Comparison of ENCODE assay signal across 7 cellular contexts in genomic region chr19:17435218-17435617, GRCh38. TPM values are rescaled to one million over a fixed set of nuclear protein-coding genes. Genes with fewer than 3 reads are reported as not detected.
"Had no signal": no experiment of that assay in that cellular context is flagged by ENCODE, and none has a peak within 500 bp of the region (broad histone marks: within the 10 kb centered on the region; RNA-seq: fewer than 3 reads in every experiment).

No MANE protein-coding gene starts in this region.

- H3K4me2 ChIP-seq: GM23338 had no signal

- ATAC-seq: GM23338 had no signal

- H3K4me3 ChIP-seq: GM23338 had no signal

- DNase-seq: H9, HCEC 1CT, KBM-7 had no signal

- H2AFZ ChIP-seq: GM23338 had no signal

RNA-seq across cellular contexts. Expression of gene TMEM221, which starts 13.2 kb away (rescaled TPM):
- total RNA-seq: HT-29 had no signal
- polyA plus RNA-seq: IgD-negative memory B cell had no signal

RNA-seq across cellular contexts. Expression of gene NXNL1, which starts 25.5 kb away (rescaled TPM):
- total RNA-seq: GM23338, H1, H9, HT-29 had no signal
- polyA plus RNA-seq: GM23338, H1, IgD-negative memory B cell had no signal
